Comparison of ENCODE assay signal across 1 cellular context in the genomic region with DNA sequence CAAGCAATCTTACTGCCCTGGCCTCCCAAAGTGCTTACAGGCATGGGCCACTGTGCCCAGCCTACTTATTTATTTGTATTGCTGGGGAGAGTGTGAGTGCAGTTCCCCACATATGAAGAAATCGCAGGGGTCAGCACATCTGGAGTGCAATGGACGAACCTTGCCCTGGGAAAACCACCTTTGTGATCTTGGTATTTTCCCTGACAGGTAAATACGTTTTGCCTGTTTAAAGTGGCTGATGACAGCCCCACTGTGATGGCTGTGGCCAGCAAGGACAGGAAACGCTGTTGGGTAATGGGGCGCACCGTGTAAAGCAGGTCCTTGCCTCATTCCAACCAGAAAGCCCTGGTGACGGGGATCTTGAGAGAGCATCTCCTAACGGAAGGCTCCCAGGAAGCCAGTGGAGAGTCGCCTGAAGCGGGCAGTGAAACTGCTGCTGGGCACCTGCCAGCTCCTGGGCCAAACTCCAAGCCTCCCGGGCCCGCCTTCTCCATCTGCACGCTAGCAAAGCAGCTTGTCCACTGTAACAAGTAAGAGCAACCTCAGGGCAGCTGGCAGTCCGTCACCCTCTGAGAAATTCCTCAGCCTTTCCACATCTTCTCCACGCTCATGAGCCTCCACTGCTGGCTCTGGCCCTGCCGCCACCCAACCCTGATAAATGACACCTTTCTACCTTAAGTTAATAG.
TF ChIP-seq lines count a peak whose summit lies in the region.

No MANE protein-coding gene starts in this region.

TF ChIP-seq in HepG2, 621 proteins besides CTCF, POLR2A, EP300 and RAD21 (continued from another document and continues in another):
- TF ChIP-seq MAF1 (CRISPR knock-in tag; IDR thresholded peaks at IDR 0.05; ENCODE audit: borderline replicate concordance) (no peak), DPF2 (CRISPR knock-in tag; IDR thresholded peaks at IDR 0.05; ENCODE audit: borderline replicate concordance, low read depth) (no peak), ZNF737 (CRISPR knock-in tag; IDR thresholded peaks at IDR 0.05; ENCODE audit: borderline replicate concordance) (no peak), KLF16 (CRISPR knock-in tag; IDR thresholded peaks at IDR 0.05) (no peak), JARID2 (CRISPR knock-in tag; IDR thresholded peaks at IDR 0.05; ENCODE audit: insufficient replicate concordance) (no peak), ZNF772 (CRISPR knock-in tag; IDR thresholded peaks at IDR 0.05) (no peak), SALL1 (CRISPR knock-in tag; IDR thresholded peaks at IDR 0.05) (0 out of 2 replicates have a peak, but pooled peaks have one; percentile 18), HNRNPL (IDR thresholded peaks at IDR 0.05; ENCODE audit: low read depth, low read length) (peak; percentile 40; the same call in 1 of the 2 replicates), ZNF180 (CRISPR knock-in tag; IDR thresholded peaks at IDR 0.05; ENCODE audit: borderline replicate concordance, low read depth) (no peak), RBAK (CRISPR knock-in tag; IDR thresholded peaks at IDR 0.05) (no peak), ZNF546 (CRISPR knock-in tag; conservative IDR thresholded peaks at IDR 0.05) (no peak), NCOA5 (CRISPR knock-in tag; IDR thresholded peaks at IDR 0.05) (no peak), NR2F6 (IDR thresholded peaks at IDR 0.05) (peak; percentile 59; the same call in 1 of the 2 replicates), NR2F6 (CRISPR knock-in tag; IDR thresholded peaks at IDR 0.05) (peak; percentile 32; the same call in 1 of the 2 replicates), ZSCAN9 (CRISPR knock-in tag; IDR thresholded peaks at IDR 0.05; ENCODE audit: borderline replicate concordance) (no peak), MTA1 (CRISPR knock-in tag; IDR thresholded peaks at IDR 0.05; ENCODE audit: borderline replicate concordance) (no peak), ZNF430 (CRISPR knock-in tag; IDR thresholded peaks at IDR 0.05) (no peak), CEBPG (CRISPR knock-in tag; IDR thresholded peaks at IDR 0.05) (peak; percentile 54), ZNF879 (CRISPR knock-in tag; IDR thresholded peaks at IDR 0.05) (no peak), ZNF792 (CRISPR knock-in tag; IDR thresholded peaks at IDR 0.05) (no peak), MIER2 (CRISPR knock-in tag; IDR thresholded peaks at IDR 0.05) (no peak), SIX1 (CRISPR knock-in tag; IDR thresholded peaks at IDR 0.05; ENCODE audit: borderline replicate concordance) (no peak), STAT5B (CRISPR knock-in tag; IDR thresholded peaks at IDR 0.05) (no peak), HOXA9 (CRISPR knock-in tag; IDR thresholded peaks at IDR 0.05; ENCODE audit: borderline replicate concordance) (no peak), ZFP62 (CRISPR knock-in tag; IDR thresholded peaks at IDR 0.05) (no peak), ZNF83 (CRISPR knock-in tag; IDR thresholded peaks at IDR 0.05; ENCODE audit: borderline replicate concordance) (no peak), ZNF672 (CRISPR knock-in tag; IDR thresholded peaks at IDR 0.05) (no peak), SP5 (CRISPR knock-in tag; IDR thresholded peaks at IDR 0.05; ENCODE audit: borderline replicate concordance, low read depth) (no peak), ZNF761 (CRISPR knock-in tag; conservative IDR thresholded peaks at IDR 0.05) (no peak), ATAD3A (CRISPR knock-in tag; IDR thresholded peaks at IDR 0.05) (no peak), ARHGAP35 (CRISPR knock-in tag; IDR thresholded peaks at IDR 0.05; ENCODE audit: borderline replicate concordance) (no peak)
- TF ChIP-seq, protein P1, sequence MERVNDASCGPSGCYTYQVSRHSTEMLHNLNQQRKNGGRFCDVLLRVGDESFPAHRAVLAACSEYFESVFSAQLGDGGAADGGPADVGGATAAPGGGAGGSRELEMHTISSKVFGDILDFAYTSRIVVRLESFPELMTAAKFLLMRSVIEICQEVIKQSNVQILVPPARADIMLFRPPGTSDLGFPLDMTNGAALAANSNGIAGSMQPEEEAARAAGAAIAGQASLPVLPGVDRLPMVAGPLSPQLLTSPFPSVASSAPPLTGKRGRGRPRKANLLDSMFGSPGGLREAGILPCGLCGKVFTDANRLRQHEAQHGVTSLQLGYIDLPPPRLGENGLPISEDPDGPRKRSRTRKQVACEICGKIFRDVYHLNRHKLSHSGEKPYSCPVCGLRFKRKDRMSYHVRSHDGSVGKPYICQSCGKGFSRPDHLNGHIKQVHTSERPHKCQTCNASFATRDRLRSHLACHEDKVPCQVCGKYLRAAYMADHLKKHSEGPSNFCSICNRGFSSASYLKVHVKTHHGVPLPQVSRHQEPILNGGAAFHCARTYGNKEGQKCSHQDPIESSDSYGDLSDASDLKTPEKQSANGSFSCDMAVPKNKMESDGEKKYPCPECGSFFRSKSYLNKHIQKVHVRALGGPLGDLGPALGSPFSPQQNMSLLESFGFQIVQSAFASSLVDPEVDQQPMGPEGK (CRISPR knock-in tag; IDR thresholded peaks at IDR 0.05): peak; percentile 44; the same call in 1 of the 2 replicates
- TF ChIP-seq, protein P2, sequence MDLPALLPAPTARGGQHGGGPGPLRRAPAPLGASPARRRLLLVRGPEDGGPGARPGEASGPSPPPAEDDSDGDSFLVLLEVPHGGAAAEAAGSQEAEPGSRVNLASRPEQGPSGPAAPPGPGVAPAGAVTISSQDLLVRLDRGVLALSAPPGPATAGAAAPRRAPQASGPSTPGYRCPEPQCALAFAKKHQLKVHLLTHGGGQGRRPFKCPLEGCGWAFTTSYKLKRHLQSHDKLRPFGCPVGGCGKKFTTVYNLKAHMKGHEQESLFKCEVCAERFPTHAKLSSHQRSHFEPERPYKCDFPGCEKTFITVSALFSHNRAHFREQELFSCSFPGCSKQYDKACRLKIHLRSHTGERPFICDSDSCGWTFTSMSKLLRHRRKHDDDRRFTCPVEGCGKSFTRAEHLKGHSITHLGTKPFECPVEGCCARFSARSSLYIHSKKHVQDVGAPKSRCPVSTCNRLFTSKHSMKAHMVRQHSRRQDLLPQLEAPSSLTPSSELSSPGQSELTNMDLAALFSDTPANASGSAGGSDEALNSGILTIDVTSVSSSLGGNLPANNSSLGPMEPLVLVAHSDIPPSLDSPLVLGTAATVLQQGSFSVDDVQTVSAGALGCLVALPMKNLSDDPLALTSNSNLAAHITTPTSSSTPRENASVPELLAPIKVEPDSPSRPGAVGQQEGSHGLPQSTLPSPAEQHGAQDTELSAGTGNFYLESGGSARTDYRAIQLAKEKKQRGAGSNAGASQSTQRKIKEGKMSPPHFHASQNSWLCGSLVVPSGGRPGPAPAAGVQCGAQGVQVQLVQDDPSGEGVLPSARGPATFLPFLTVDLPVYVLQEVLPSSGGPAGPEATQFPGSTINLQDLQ (CRISPR knock-in tag; IDR thresholded peaks at IDR 0.05): no peak
- TF ChIP-seq, protein P3, sequence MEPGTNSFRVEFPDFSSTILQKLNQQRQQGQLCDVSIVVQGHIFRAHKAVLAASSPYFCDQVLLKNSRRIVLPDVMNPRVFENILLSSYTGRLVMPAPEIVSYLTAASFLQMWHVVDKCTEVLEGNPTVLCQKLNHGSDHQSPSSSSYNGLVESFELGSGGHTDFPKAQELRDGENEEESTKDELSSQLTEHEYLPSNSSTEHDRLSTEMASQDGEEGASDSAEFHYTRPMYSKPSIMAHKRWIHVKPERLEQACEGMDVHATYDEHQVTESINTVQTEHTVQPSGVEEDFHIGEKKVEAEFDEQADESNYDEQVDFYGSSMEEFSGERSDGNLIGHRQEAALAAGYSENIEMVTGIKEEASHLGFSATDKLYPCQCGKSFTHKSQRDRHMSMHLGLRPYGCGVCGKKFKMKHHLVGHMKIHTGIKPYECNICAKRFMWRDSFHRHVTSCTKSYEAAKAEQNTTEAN (CRISPR knock-in tag; conservative IDR thresholded peaks at IDR 0.05): no peak
- TF ChIP-seq, protein P4, sequence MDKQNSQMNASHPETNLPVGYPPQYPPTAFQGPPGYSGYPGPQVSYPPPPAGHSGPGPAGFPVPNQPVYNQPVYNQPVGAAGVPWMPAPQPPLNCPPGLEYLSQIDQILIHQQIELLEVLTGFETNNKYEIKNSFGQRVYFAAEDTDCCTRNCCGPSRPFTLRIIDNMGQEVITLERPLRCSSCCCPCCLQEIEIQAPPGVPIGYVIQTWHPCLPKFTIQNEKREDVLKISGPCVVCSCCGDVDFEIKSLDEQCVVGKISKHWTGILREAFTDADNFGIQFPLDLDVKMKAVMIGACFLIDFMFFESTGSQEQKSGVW (CRISPR knock-in tag; IDR thresholded peaks at IDR 0.05; ENCODE audit: borderline replicate concordance): no peak
- TF ChIP-seq, protein P5, sequence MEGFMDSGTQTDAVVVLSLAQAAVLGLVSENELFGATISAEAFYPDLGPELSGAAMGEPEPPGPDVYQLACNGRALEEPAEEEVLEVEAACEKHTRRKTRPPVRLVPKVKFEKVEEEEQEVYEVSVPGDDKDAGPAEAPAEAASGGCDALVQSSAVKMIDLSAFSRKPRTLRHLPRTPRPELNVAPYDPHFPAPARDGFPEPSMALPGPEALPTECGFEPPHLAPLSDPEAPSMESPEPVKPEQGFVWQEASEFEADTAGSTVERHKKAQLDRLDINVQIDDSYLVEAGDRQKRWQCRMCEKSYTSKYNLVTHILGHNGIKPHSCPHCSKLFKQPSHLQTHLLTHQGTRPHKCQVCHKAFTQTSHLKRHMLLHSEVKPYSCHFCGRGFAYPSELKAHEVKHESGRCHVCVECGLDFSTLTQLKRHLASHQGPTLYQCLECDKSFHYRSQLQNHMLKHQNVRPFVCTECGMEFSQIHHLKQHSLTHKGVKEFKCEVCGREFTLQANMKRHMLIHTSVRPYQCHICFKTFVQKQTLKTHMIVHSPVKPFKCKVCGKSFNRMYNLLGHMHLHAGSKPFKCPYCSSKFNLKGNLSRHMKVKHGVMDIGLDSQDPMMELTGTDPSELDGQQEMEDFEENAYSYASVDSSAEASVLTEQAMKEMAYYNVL (CRISPR knock-in tag; IDR thresholded peaks at IDR 0.05; ENCODE audit: borderline replicate concordance): no peak
- TF ChIP-seq, protein P6, sequence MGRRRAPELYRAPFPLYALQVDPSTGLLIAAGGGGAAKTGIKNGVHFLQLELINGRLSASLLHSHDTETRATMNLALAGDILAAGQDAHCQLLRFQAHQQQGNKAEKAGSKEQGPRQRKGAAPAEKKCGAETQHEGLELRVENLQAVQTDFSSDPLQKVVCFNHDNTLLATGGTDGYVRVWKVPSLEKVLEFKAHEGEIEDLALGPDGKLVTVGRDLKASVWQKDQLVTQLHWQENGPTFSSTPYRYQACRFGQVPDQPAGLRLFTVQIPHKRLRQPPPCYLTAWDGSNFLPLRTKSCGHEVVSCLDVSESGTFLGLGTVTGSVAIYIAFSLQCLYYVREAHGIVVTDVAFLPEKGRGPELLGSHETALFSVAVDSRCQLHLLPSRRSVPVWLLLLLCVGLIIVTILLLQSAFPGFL (CRISPR knock-in tag; IDR thresholded peaks at IDR 0.05): no peak
- TF ChIP-seq, protein P7, sequence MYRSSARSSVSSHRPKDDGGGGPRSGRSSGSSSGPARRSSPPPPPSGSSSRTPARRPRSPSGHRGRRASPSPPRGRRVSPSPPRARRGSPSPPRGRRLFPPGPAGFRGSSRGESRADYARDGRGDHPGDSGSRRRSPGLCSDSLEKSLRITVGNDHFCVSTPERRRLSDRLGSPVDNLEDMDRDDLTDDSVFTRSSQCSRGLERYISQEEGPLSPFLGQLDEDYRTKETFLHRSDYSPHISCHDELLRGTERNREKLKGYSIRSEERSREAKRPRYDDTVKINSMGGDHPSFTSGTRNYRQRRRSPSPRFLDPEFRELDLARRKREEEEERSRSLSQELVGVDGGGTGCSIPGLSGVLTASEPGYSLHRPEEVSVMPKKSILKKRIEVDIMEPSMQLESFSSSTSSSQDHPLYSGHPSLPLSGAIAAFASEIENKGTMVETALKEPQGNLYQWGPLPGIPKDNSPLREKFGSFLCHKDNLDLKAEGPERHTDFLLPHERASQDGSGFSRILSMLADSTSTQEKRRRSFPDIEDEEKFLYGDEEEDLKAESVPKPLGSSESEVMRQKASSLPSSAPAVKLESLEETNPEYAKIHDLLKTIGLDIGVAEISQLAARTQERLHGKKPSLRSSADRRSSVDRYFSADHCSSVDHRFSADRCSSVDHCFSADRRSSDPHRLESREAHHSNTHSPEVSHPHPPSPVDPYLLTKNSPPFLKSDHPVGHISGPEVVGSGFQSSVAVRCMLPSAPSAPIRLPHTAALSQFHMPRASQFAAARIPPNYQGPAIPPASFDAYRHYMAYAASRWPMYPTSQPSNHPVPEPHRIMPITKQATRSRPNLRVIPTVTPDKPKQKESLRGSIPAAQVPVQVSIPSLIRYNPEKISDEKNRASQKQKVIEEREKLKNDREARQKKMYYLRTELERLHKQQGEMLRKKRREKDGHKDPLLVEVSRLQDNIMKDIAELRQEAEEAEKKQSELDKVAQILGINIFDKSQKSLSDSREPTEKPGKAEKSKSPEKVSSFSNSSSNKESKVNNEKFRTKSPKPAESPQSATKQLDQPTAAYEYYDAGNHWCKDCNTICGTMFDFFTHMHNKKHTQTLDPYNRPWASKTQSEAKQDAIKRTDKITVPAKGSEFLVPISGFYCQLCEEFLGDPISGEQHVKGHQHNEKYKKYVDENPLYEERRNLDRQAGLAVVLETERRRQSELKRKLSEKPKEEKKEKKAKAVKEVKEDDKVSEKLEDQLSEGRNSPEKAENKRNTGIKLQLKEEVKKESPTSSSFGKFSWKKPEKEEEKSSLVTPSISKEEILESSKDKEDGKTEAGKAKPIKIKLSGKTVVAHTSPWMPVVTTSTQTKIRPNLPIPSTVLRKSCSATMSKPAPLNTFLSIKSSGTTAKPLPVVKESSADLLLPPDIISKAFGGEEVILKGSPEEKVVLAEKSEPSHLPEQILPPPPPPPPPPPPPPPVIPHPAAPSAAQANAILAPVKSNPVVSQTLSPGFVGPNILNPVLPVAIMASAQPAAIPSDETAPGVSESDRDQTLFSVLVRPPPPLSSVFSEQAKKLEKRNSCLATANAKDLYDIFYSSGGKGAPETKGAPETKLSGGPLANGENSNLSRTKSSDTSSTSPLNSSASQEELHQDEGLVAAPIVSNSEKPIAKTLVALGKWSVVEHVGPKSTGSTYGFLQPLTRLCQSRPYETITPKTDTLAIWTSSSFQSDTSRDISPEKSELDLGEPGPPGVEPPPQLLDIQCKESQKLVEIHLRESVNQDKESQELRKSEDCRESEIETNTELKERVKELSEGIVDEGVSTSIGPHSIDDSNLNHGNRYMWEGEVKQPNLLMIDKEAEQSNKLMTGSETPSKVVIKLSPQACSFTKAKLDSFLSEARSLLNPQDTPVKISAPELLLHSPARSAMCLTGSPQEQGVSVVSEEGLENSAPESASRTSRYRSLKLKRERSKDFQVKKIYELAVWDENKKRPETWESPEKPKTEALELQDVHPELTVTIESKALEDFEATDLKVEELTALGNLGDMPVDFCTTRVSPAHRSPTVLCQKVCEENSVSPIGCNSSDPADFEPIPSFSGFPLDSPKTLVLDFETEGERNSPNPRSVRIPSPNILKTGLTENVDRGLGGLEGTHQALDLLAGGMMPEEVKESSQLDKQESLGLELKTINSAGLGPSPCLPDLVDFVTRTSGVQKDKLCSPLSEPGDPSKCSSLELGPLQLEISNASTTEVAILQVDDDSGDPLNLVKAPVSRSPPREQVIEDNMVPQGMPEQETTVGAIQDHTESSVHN (CRISPR knock-in tag; IDR thresholded peaks at IDR 0.05): no peak
- TF ChIP-seq, protein P8, sequence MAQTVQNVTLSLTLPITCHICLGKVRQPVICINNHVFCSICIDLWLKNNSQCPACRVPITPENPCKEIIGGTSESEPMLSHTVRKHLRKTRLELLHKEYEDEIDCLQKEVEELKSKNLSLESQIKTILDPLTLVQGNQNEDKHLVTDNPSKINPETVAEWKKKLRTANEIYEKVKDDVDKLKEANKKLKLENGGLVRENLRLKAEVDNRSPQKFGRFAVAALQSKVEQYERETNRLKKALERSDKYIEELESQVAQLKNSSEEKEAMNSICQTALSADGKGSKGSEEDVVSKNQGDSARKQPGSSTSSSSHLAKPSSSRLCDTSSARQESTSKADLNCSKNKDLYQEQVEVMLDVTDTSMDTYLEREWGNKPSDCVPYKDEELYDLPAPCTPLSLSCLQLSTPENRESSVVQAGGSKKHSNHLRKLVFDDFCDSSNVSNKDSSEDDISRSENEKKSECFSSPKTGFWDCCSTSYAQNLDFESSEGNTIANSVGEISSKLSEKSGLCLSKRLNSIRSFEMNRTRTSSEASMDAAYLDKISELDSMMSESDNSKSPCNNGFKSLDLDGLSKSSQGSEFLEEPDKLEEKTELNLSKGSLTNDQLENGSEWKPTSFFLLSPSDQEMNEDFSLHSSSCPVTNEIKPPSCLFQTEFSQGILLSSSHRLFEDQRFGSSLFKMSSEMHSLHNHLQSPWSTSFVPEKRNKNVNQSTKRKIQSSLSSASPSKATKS (CRISPR knock-in tag; IDR thresholded peaks at IDR 0.05): no peak
